Comparison of ENCODE assay signal across 16 cellular contexts in the genomic region with DNA sequence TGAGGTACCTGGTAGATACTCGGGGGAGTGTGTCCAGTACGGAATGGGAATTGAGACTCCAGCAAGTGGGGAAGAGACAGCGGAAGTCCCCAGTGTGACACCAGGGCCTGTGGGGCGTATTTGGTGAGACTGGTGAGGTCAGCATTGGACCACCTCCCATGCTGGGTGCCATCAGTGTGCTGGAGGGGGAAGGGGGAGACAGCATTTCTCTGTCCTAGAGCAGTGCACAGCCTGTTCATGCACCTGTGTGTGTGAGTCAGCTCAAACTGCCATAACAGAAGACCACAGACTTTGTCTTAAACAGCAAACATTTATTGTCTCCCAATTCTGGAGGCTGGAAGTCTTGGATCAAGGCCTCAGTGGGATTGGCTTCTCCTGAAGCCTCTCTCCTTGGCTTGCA.
DNase-seq lines count a peak whose midpoint lies in the region; ATAC-seq, FAIRE-seq and TF ChIP-seq lines count a peak whose summit lies in the region.
"Had no signal": no experiment of that assay in that cellular context is flagged by ENCODE, and none has a peak within 500 bp of the region (broad histone marks: within the 10 kb centered on the region; RNA-seq: fewer than 3 reads in every experiment).

No MANE protein-coding gene starts in this region.

- H3K36me3 ChIP-seq in DND-41 (ENCODE audit: insufficient read depth, low read length), result 0 out of 2 replicates have a peak, but pooled peaks cover 2% of the 10 kb centered on the region
- no peaks in the 10 kb centered on the region for H3K36me3 ChIP-seq in H1 (ENCODE audit: control insufficient read depth in 2 of 4, insufficient read depth in 4 of 4, low read length in 3 of 4)

- no peak overlapping the region for H4K5ac ChIP-seq in H1 (ENCODE audit: insufficient read length, low read depth, low read length)

- POLR2A ChIA-PET in H1 (lab: Charles Lee; ENCODE audit: partially characterized antibody), result no interaction called here

- no peak overlapping the region for H4K8ac ChIP-seq in H1 (ENCODE audit: extremely low read depth, insufficient read depth, low read length)

- DNase-seq in DND-41, result peak; percentile 9
- peak; percentile 32 for DNase-seq in LHCN-M2 (ENCODE audit: low read depth)
- no peak for DNase-seq in H1 (ENCODE audit: low read depth in 1 of 2, low spot score in 2 of 2)
- DNase-seq in myocyte (ENCODE audit: low read depth), result peak; percentile 73
- no peak for DNase-seq in activated CD4-positive, alpha-beta T cell treated with anti-CD3 and anti-CD28 coated beads, Interleukin-2, amount 50 U/mL, for 1 hour
- no peak for DNase-seq in activated effector memory CD4-positive, alpha-beta T cell treated with anti-CD3 and anti-CD28 coated beads, Interleukin-2, amount 50 U/mL, for 16 hours
- DNase-seq: Caco-2; CD8-positive, alpha-beta memory T cell; GF-D8 had no signal

- H2BK12ac ChIP-seq in H1 (ENCODE audit: low read depth, low read length), result no peak overlapping the region

- H3K79me2 ChIP-seq in DND-41 (ENCODE audit: insufficient read depth, low read length) (no peaks in the 10 kb centered on the region), H1 (ENCODE audit: control insufficient read depth in 1 of 2, insufficient read depth in 2 of 2, low read length in 2 of 2) (no peaks in the 10 kb centered on the region; a peak in 1 of 4 replicates)

- H3K4ac ChIP-seq in H1 (replicated peaks; ENCODE audit: insufficient read length, low read depth, low read length), result no peak overlapping the region

- FAIRE-seq in H1 (lab: Jason Lieb, UNC), result no peak
- FAIRE-seq: GM19239, HepG2, HTR-8/SVneo, K562 had no signal

- CTCF ChIA-PET in H1 (lab: Charles Lee; ENCODE audit: partially characterized antibody), result interaction anchor here (1.3 kb wide), 1 partner anchor 277 kb away, joined by 4 read pairs; no protein-coding TSS in a partner anchor

- no peak overlapping the region for H2BK15ac ChIP-seq in H1 (ENCODE audit: low read length)

- H3K4me2 ChIP-seq in DND-41 (ENCODE audit: insufficient read depth, low read length) (no peak overlapping the region), H1 (ENCODE audit: insufficient read depth in 1 of 2, low read depth in 2 of 2, low read length in 2 of 2) (peak overlapping the region in 1 of 2 experiments; percentile 7; a peak in 1 of 4 replicates)

- H2AFZ ChIP-seq in DND-41 (ENCODE audit: low read depth, low read length) (no peak overlapping the region), H1 (ENCODE audit: low read length) (no peak overlapping the region)

- TF ChIP-seq CTCF in DND-41 (IDR thresholded peaks at IDR 0.05; ENCODE audit: borderline replicate concordance, extremely low read depth, low read length, poor library complexity, severe bottlenecking) (no peak), H1 (IDR thresholded peaks at IDR 0.05; ENCODE audit: control extremely low read depth in 1 of 3, insufficient read depth in 1 of 3, low read depth in 1 of 3, low read length in 3 of 3) (no peak)

- TF ChIP-seq EP300 in H1 (IDR thresholded peaks at IDR 0.05; ENCODE audit: borderline replicate concordance in 1 of 2, low read depth in 2 of 2, low read length in 2 of 2), result no peak

- H3K4me3 ChIP-seq in DND-41 (ENCODE audit: low read depth in 1 of 2, low read length in 2 of 2) (no peak overlapping the region), H1 (ENCODE audit: extremely low read depth in 1 of 4, insufficient read depth in 2 of 4, low read depth in 3 of 4, low read length in 4 of 4) (no peak overlapping the region)
- H3K4me3 ChIP-seq: K562 had no signal

- H2BK20ac ChIP-seq in H1 (ENCODE audit: low read length), result no peak overlapping the region

- H3K18ac ChIP-seq in H1 (ENCODE audit: extremely low read depth, low read length), result no peak overlapping the region

- no peak overlapping the region for H3K9ac ChIP-seq in DND-41 (ENCODE audit: low read depth, low read length)
- no peak overlapping the region for H3K9ac ChIP-seq in H1 (replicated peaks in 1 of 4; ENCODE audit: extremely low read depth in 1 of 4, low read depth in 3 of 4, low read length in 3 of 4)

- 97% methylated on average over 4 of the region's 4 CpGs; no CpG with 5 or more reads in 1 of the 2 experiments for WGBS in H1 (ENCODE audit: extremely low coverage in 1 of 2, insufficient coverage in 1 of 2, insufficient read length in 1 of 2, insufficient replicate concordance in 2 of 2, low coverage in 1 of 2, low lambda C conversion rate in 2 of 2, missing lambda C conversion rate in 1 of 2), 2 experiments

- no peak overlapping the region for H2BK120ac ChIP-seq in H1 (replicated peaks; ENCODE audit: low read depth, low read length)

- H3K9me3 ChIP-seq in DND-41 (ENCODE audit: insufficient read depth, low read length, severe bottlenecking) (peaks cover 9% of the 10 kb centered on the region), H1 (ENCODE audit: insufficient read depth in 2 of 2, low read depth in 1 of 2, low read length in 1 of 2) (peaks cover 0 to 9% of the 10 kb centered on the region in 2 experiments; a peak in 2 of 4 replicates)
- H3K9me3 ChIP-seq: Caco-2 had no signal

- no peak for TF ChIP-seq POLR2A in H1 (IDR thresholded peaks at IDR 0.05; ENCODE audit: control extremely low read depth in 1 of 2, low read depth in 2 of 2, low read length in 2 of 2)

- no peak for TF ChIP-seq RAD21 in H1 (IDR thresholded peaks at IDR 0.05 in 1 of 2, conservative IDR thresholded peaks at IDR 0.05 in 1 of 2; ENCODE audit: low read depth in 2 of 2, low read length in 2 of 2)

- no peak overlapping the region for H2BK5ac ChIP-seq in H1 (ENCODE audit: low read depth, low read length)

- H4K20me1 ChIP-seq in DND-41 (ENCODE audit: insufficient read depth, low read length) (0 out of 2 replicates have a peak, but pooled peaks cover 3% of the 10 kb centered on the region), H1 (replicated peaks in 1 of 2; ENCODE audit: control insufficient read depth in 1 of 2, insufficient read depth in 2 of 2, low read length in 2 of 2) (peaks cover 0 to 6% of the 10 kb centered on the region in 2 experiments)

- H3K27ac ChIP-seq in DND-41 (ENCODE audit: low read length) (no peak overlapping the region), H1 (ENCODE audit: low read depth, low read length) (0 out of 2 replicates have a peak overlapping the region, but pooled peaks have one; percentile 52)
- H3K27ac ChIP-seq: 22Rv1 had no signal

- H3K27me3 ChIP-seq in DND-41 (ENCODE audit: insufficient read depth, low read length, poor library complexity), result no peaks in the 10 kb centered on the region
- H3K27me3 ChIP-seq in H1 (replicated peaks in 1 of 4; ENCODE audit: control insufficient read depth in 3 of 4, extremely low read depth in 1 of 4, insufficient read depth in 3 of 4, low read length in 3 of 4), result no peaks in the 10 kb centered on the region

- ATAC-seq in DND-41 (ENCODE audit: insufficient read depth, low read depth) (peak; percentile 54; the same call in 1 of the 3 replicates), HG03457 (IDR thresholded peaks at IDR 0.05; ENCODE audit: unreplicated experiment) (no peak), HG02884 (IDR thresholded peaks at IDR 0.05; ENCODE audit: unreplicated experiment) (no peak)
- ATAC-seq: HepG2, K562 had no signal

- H2AK5ac ChIP-seq in H1 (ENCODE audit: low read depth, low read length), result no peak overlapping the region

- H3K23ac ChIP-seq in H1 (ENCODE audit: insufficient read length), result no peak overlapping the region

- H4K91ac ChIP-seq in H1 (replicated peaks; ENCODE audit: insufficient read length, low read length), result no peak overlapping the region

- H3K56ac ChIP-seq in H1 (replicated peaks; ENCODE audit: insufficient read length, low read depth, low read length), result no peak overlapping the region

- peaks cover 5% of the 10 kb centered on the region; the same call in 1 of the 2 replicates for H3K79me1 ChIP-seq in H1 (ENCODE audit: low read depth, low read length)

- 0 out of 2 replicates have a peak, but pooled peaks cover 2% of the 10 kb centered on the region for H3K4me1 ChIP-seq in DND-41 (ENCODE audit: insufficient read depth, low read length)
- H3K4me1 ChIP-seq in H1 (replicated peaks in 1 of 4; ENCODE audit: control insufficient read depth in 3 of 4, insufficient read depth in 4 of 4, low read length in 3 of 4), result peaks cover 0 to 26% (median 7%) of the 10 kb centered on the region in 4 experiments; a peak in 6 of 7 replicates
- H3K4me1 ChIP-seq: Caco-2 had no signal

- H3K23me2 ChIP-seq in H1 (ENCODE audit: low read depth, low read length), result no peaks in the 10 kb centered on the region

- H3K14ac ChIP-seq in H1 (ENCODE audit: insufficient read length), result no peak overlapping the region

TF ChIP-seq in H1, 55 proteins besides CTCF, POLR2A, EP300 and RAD21:
- TF ChIP-seq RFX5 (IDR thresholded peaks at IDR 0.05; ENCODE audit: borderline replicate concordance, low read depth, low read length), result no peak
- no peak for TF ChIP-seq SIN3A (conservative IDR thresholded peaks at IDR 0.05 in 1 of 2, IDR thresholded peaks at IDR 0.05 in 1 of 2; ENCODE audit: low read depth in 1 of 2, low read length in 2 of 2)
- no peak for TF ChIP-seq JUN (IDR thresholded peaks at IDR 0.05; ENCODE audit: low read depth, low read length)
- TF ChIP-seq TCF12 (IDR thresholded peaks at IDR 0.05; ENCODE audit: low read depth, low read length), result no peak
- TF ChIP-seq NANOG (IDR thresholded peaks at IDR 0.05; ENCODE audit: insufficient read depth, low read depth, low read length, poor library complexity, severe bottlenecking), result no peak
- TF ChIP-seq SP1 (IDR thresholded peaks at IDR 0.05; ENCODE audit: low read depth, low read length), result no peak
- no peak for TF ChIP-seq POU5F1 (IDR thresholded peaks at IDR 0.05; ENCODE audit: low read depth, low read length)
- TF ChIP-seq, protein P1, sequence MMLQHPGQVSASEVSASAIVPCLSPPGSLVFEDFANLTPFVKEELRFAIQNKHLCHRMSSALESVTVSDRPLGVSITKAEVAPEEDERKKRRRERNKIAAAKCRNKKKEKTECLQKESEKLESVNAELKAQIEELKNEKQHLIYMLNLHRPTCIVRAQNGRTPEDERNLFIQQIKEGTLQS (IDR thresholded peaks at IDR 0.05; ENCODE audit: insufficient read depth, low read depth, low read length), result no peak
- TF ChIP-seq TEAD4 (IDR thresholded peaks at IDR 0.05; ENCODE audit: low read depth, low read length), result no peak

Comparison
In these comparisons a context has a peak if more than half of its experiments do, and no peak if none do; other contexts are left out.
1. DNase-seq: peak in DND-41 (single experiment), LHCN-M2 (single experiment) and myocyte (single experiment); none in H1 (0 of 2), activated CD4-positive, alpha-beta T cell treated with anti-CD3 and anti-CD28 coated beads, Interleukin-2, amount 50 U/mL, for 1 hour (single experiment) and activated effector memory CD4-positive, alpha-beta T cell treated with anti-CD3 and anti-CD28 coated beads, Interleukin-2, amount 50 U/mL, for 16 hours (single experiment).